In genomic region chr22:22667966-22668880, GRCh38 we compare ENCODE assay signal across 20 cellular contexts.
"Had no signal": no experiment of that assay in that cellular context is flagged by ENCODE, and none has a peak within 500 bp of the region (broad histone marks: within the 10 kb centered on the region; RNA-seq: fewer than 3 reads in every experiment).

No MANE protein-coding gene starts in this region.

- H3K4me1 Mint-ChIP-seq: activated CD4-positive, alpha-beta T cell treated with anti-CD3 and anti-CD28 coated beads, Interleukin-2, amount 10 ng/mL, durations not matched to agents 24 days and 14 days; activated T-helper 17 cell treated with anti-CD3 and anti-CD28 coated beads, Interleukin-2, amount 50 U/mL, for 72 hours; stimulated activated naive CD8-positive, alpha-beta T cell treated with anti-CD3 and anti-CD28 coated beads, Interleukin-15, amount 100 ng/mL, for 72 hours had no signal

- H3K4me3 Mint-ChIP-seq: activated CD4-positive, alpha-beta T cell treated with anti-CD3 and anti-CD28 coated beads, Interleukin-2, amount 10 ng/mL, durations not matched to agents 24 days and 14 days; activated CD8-positive, alpha-beta T cell treated with anti-CD3 and anti-CD28 coated beads for 36 hours; activated T-helper 17 cell treated with anti-CD3 and anti-CD28 coated beads, Interleukin-2, amount 50 U/mL, for 72 hours; stimulated activated naive CD8-positive, alpha-beta T cell treated with anti-CD3 and anti-CD28 coated beads, Interleukin-15, amount 100 ng/mL, for 72 hours had no signal

- H3K4me1 ChIP-seq: esophagus muscularis mucosa, gastroesophageal sphincter, heart left ventricle, right lobe of liver, tibial artery had no signal

- H3K27me3 Mint-ChIP-seq: stimulated activated naive CD8-positive, alpha-beta T cell treated with anti-CD3 and anti-CD28 coated beads, Interleukin-15, amount 100 ng/mL, for 72 hours had no signal

- DNase-seq: activated CD4-positive, alpha-beta T cell treated with anti-CD3 and anti-CD28 coated beads, Interleukin-2, amount 10 ng/mL, durations not matched to agents 24 days and 14 days; activated CD8-positive, alpha-beta T cell treated with anti-CD3 and anti-CD28 coated beads for 36 hours; activated naive CD4-positive, alpha-beta T cell treated with Interleukin-2 at 50 U/mL for 16 hours; activated T-cell treated with anti-CD3 and anti-CD28 coated beads, Interleukin-2, amount 50 U/mL, for 1 hour; amygdala; cerebellar nuclear complex; heart left ventricle; left colon; mesenchymal stem cell; mucosa of descending colon; occipital lobe; right lobe of liver; stimulated activated CD4-positive, alpha-beta T cell treated with anti-CD3 and anti-CD28 coated beads, Interleukin-1b, Interleukin-23, amount 100 ng/mL, for 48 hours; stimulated activated naive CD8-positive, alpha-beta T cell treated with anti-CD3 and anti-CD28 coated beads, Interleukin-15, amount 100 ng/mL, for 72 hours; tibial artery had no signal

- H3K27ac Mint-ChIP-seq: activated CD4-positive, alpha-beta T cell treated with anti-CD3 and anti-CD28 coated beads, Interleukin-2, amount 10 ng/mL, durations not matched to agents 24 days and 14 days; activated CD8-positive, alpha-beta T cell treated with anti-CD3 and anti-CD28 coated beads for 36 hours; activated T-helper 17 cell treated with anti-CD3 and anti-CD28 coated beads, Interleukin-2, amount 50 U/mL, for 72 hours had no signal

- H3K9me3 Mint-ChIP-seq: activated CD4-positive, alpha-beta T cell treated with anti-CD3 and anti-CD28 coated beads, Interleukin-2, amount 10 ng/mL, durations not matched to agents 24 days and 14 days; activated CD8-positive, alpha-beta T cell treated with anti-CD3 and anti-CD28 coated beads for 36 hours; activated T-helper 17 cell treated with anti-CD3 and anti-CD28 coated beads, Interleukin-2, amount 50 U/mL, for 72 hours; stimulated activated naive CD8-positive, alpha-beta T cell treated with anti-CD3 and anti-CD28 coated beads, Interleukin-15, amount 100 ng/mL, for 72 hours had no signal

- H3K27me3 ChIP-seq: right lobe of liver had no signal

- H3K36me3 ChIP-seq: esophagus muscularis mucosa, gastroesophageal sphincter, heart left ventricle, right lobe of liver, tibial artery had no signal

- H3K9me3 ChIP-seq: mucosa of descending colon had no signal

- ATAC-seq: activated CD8-positive, alpha-beta T cell treated with anti-CD3 and anti-CD28 coated beads for 36 hours; activated T-helper 17 cell treated with anti-CD3 and anti-CD28 coated beads, Interleukin-2, amount 50 U/mL, for 72 hours; gastroesophageal sphincter; heart left ventricle; left colon; mucosa of descending colon; stimulated activated naive CD8-positive, alpha-beta T cell treated with anti-CD3 and anti-CD28 coated beads, Interleukin-15, amount 100 ng/mL, for 72 hours had no signal

- H3K4me3 ChIP-seq: coronary artery, esophagus muscularis mucosa, gastroesophageal sphincter, heart left ventricle, mucosa of descending colon, right lobe of liver, skin epidermis, tibial artery had no signal

- H3K27ac ChIP-seq: coronary artery, esophagus muscularis mucosa, gastroesophageal sphincter, heart left ventricle, right lobe of liver, skin epidermis, tibial artery had no signal
